In genomic region chr4:55347610-55348228, GRCh38 we compare ENCODE assay signal across 9 cellular contexts. TPM values are rescaled to one million over a fixed set of nuclear protein-coding genes. Genes with fewer than 3 reads are reported as not detected.
A peak's percentile ranks its signal among the peaks of the same experiment; 100 is the strongest.
DNase-seq lines count a peak whose midpoint lies in the region; ATAC-seq, FAIRE-seq and TF ChIP-seq lines count a peak whose summit lies in the region.
"Had no signal": no experiment of that assay in that cellular context is flagged by ENCODE, and none has a peak within 500 bp of the region (broad histone marks: within the 10 kb centered on the region; RNA-seq: fewer than 3 reads in every experiment).

No MANE protein-coding gene starts in this region.

- H3K36me3 ChIP-seq in OCI-LY3 (replicated peaks; ENCODE audit: low read depth, low read length) (peaks cover 3% of the 10 kb centered on the region), sigmoid colon (no peaks in the 10 kb centered on the region), small intestine (ENCODE audit: control insufficient read depth in 2 of 2, insufficient read depth in 2 of 2, low read length in 2 of 2) (no peaks in the 10 kb centered on the region)

- no peaks in the 10 kb centered on the region for H3K9me3 ChIP-seq in OCI-LY3 (ENCODE audit: insufficient read depth, low read length)
- H3K9me3 ChIP-seq in sigmoid colon = no peaks in the 10 kb centered on the region
- H3K9me3 ChIP-seq in small intestine (ENCODE audit: control insufficient read depth, low read depth) = no peaks in the 10 kb centered on the region

- H3K4me3 ChIP-seq in OCI-LY3 (ENCODE audit: low read length) (peak overlapping the region; percentile 91), sigmoid colon (no peak overlapping the region), small intestine (ENCODE audit: low read depth in 1 of 2, low read length in 2 of 2) (no peak overlapping the region)

- no peak overlapping the region for H3K9ac ChIP-seq in OCI-LY3 (ENCODE audit: low read length)

- no peak for TF ChIP-seq POLR2A in sigmoid colon (IDR thresholded peaks at IDR 0.05)

- ATAC-seq in activated CD4-positive, alpha-beta T cell treated with anti-CD3 and anti-CD28 coated beads for 36 hours = peak; percentile 27
- ATAC-seq in GM19023 (IDR thresholded peaks at IDR 0.05; ENCODE audit: unreplicated experiment) = no peak

- H3K4me1 Mint-ChIP-seq in activated CD4-positive, alpha-beta T cell treated with anti-CD3 and anti-CD28 coated beads for 36 hours = peaks cover 25% of the 10 kb centered on the region

- TF ChIP-seq CTCF in OCI-LY3 (IDR thresholded peaks at IDR 0.05; ENCODE audit: low read depth, low read length) (no peak), sigmoid colon (IDR thresholded peaks at IDR 0.05) (no peak)

- no peaks in the 10 kb centered on the region for H3K9me3 Mint-ChIP-seq in activated CD4-positive, alpha-beta T cell treated with anti-CD3 and anti-CD28 coated beads for 36 hours (ENCODE audit: low read depth)

- H3K4me3 Mint-ChIP-seq in activated CD4-positive, alpha-beta T cell treated with anti-CD3 and anti-CD28 coated beads for 36 hours = peak overlapping the region; percentile 82

- H3K27me3 ChIP-seq in OCI-LY3 (ENCODE audit: low read depth, low read length) (no peaks in the 10 kb centered on the region), sigmoid colon (no peaks in the 10 kb centered on the region), small intestine (ENCODE audit: control insufficient read depth in 2 of 2, insufficient read depth in 2 of 2, low read length in 2 of 2) (no peaks in the 10 kb centered on the region)

- no peaks in the 10 kb centered on the region for H4K20me1 ChIP-seq in OCI-LY3 (ENCODE audit: insufficient read depth, low read length)

- CTCF ChIA-PET in activated CD4-positive, alpha-beta T cell treated with anti-CD3 and anti-CD28 coated beads for 36 hours (lab: Charles Lee) = interaction anchor here (1.5 to 3.2 kb wide), 3 partner anchors 8 to 51 kb away, joined by 4 to 21 read pairs (median 14); no protein-coding TSS in a partner anchor

- peaks cover 8% of the 10 kb centered on the region; the same call in 1 of the 2 replicates for H3K79me2 ChIP-seq in OCI-LY3 (ENCODE audit: low read length)

- no peak for DNase-seq in activated CD4-positive, alpha-beta T cell treated with anti-CD3 and anti-CD28 coated beads for 36 hours
- no peak for DNase-seq in activated CD4-positive, alpha-beta T cell treated with anti-CD3 and anti-CD28 coated beads for 48 hours
- DNase-seq in sigmoid colon (no peak), NCI-H446 treated with DMSO at 0.1 percent for 48 hours (lab: John Stamatoyannopoulos, UW) (no peak), small intestine (no peak)
- DNase-seq: activated CD4-positive, CD25-positive, alpha-beta regulatory T cell treated with anti-CD3 and anti-CD28 coated beads, Interleukin-2, amount 50 U/mL, for 72 hours had no signal

- H3K4me1 ChIP-seq in OCI-LY3 (ENCODE audit: low read length) (peaks cover 15% of the 10 kb centered on the region), sigmoid colon (peaks cover 0 to 22% (median 15%) of the 10 kb centered on the region in 4 donors), small intestine (ENCODE audit: control insufficient read depth in 2 of 2, insufficient read depth in 1 of 2, low read depth in 1 of 2, low read length in 1 of 2) (no peaks in the 10 kb centered on the region)

- peaks cover 12% of the 10 kb centered on the region for H3K36me3 Mint-ChIP-seq in activated CD4-positive, alpha-beta T cell treated with anti-CD3 and anti-CD28 coated beads for 36 hours (ENCODE audit: low read depth)

- intact Hi-C loops in activated CD4-positive, alpha-beta T cell treated with anti-CD3 and anti-CD28 coated beads for 36 hours (cut with DNase I, micrococcal nuclease) = loop anchor here in 1 of 2 experiments (2.0 to 5.0 kb wide), 4 partner anchors 87 to 601 kb away; partner anchors contain the start of genes CEP135 and NMU
- intact Hi-C loops in sigmoid colon (cut with DNase I) = loop anchor here (2.0 to 5.0 kb wide), 5 partner anchors 85 to 1560 kb away; partner anchors contain the start of genes CLOCK, EXOC1 and REST

- H2AFZ ChIP-seq in OCI-LY3 (ENCODE audit: low read depth, low read length) = no peak overlapping the region

- TF ChIP-seq EP300 in sigmoid colon (IDR thresholded peaks at IDR 0.05) = no peak

- peak overlapping the region; percentile 29 for H3K27ac Mint-ChIP-seq in activated CD4-positive, alpha-beta T cell treated with anti-CD3 and anti-CD28 coated beads for 36 hours

- no peak for FAIRE-seq in small intestine (lab: Jason Lieb, UNC)

- H3K27ac ChIP-seq in OCI-LY3 (ENCODE audit: low read length) (no peak overlapping the region), cingulate gyrus (ENCODE audit: low read depth, low read length) (peak overlapping the region; percentile 34), sigmoid colon (peak overlapping the region; percentile 93 to 99 (median 98)), small intestine (ENCODE audit: low read depth in 1 of 2, low read length in 1 of 2) (no peak overlapping the region)

- 95 to 96% methylated on average over 3 of the region's 3 CpGs for WGBS in sigmoid colon, 2 donors
- 92 to 99% (median 95%) methylated on average over 3 of the region's 3 CpGs for WGBS in small intestine, 3 donors

- H3K4me2 ChIP-seq in OCI-LY3 (ENCODE audit: low read length) = peak overlapping the region; percentile 92

- H3K27me3 Mint-ChIP-seq in activated CD4-positive, alpha-beta T cell treated with anti-CD3 and anti-CD28 coated beads for 36 hours = no peaks in the 10 kb centered on the region

- POLR2A ChIA-PET in activated CD4-positive, alpha-beta T cell treated with anti-CD3 and anti-CD28 coated beads for 36 hours (lab: Charles Lee) = no interaction called here

RNA-seq across cellular contexts. Expression of gene SRD5A3, which starts 1.7 kb away (rescaled TPM):
- total RNA-seq in activated CD4-positive, alpha-beta T cell treated with anti-CD3 and anti-CD28 coated beads for 36 hours = 10 to 100 TPM; 20.5 to 24.6 TPM
- total RNA-seq in sigmoid colon = 1 to 10 TPM; 2.2 to 5.4 (median 3.3) TPM
- polyA plus RNA-seq in sigmoid colon (1 to 10 TPM; 4.4 to 9.3 (median 4.8) TPM), small intestine (1 to 10 TPM; 4.6 to 9.8 (median 9.1) TPM)

RNA-seq across cellular contexts. Expression of gene TMEM165, which starts 48.0 kb away (rescaled TPM):
- total RNA-seq in activated CD4-positive, alpha-beta T cell treated with anti-CD3 and anti-CD28 coated beads for 36 hours = 10 to 100 TPM; 43.4 to 49.5 TPM
- total RNA-seq in sigmoid colon = 100 to 1,000 TPM; 144 to 219 (median 165) TPM
- 10 to 100 TPM; 12.9 to 46.5 (median 18.6) TPM for polyA plus RNA-seq in sigmoid colon
- 10 to 100 TPM; 26.7 to 52.4 (median 27.7) TPM for polyA plus RNA-seq in small intestine

Comparison
In these comparisons a context has a peak if more than half of its experiments do, and no peak if none do; other contexts are left out.
1. H3K27ac ChIP-seq: peak in cingulate gyrus (single experiment) and sigmoid colon (4 of 4); none in OCI-LY3 (single experiment) and small intestine (0 of 2).